Comparison of ENCODE assay signal across 9 cellular contexts in the genomic region with DNA sequence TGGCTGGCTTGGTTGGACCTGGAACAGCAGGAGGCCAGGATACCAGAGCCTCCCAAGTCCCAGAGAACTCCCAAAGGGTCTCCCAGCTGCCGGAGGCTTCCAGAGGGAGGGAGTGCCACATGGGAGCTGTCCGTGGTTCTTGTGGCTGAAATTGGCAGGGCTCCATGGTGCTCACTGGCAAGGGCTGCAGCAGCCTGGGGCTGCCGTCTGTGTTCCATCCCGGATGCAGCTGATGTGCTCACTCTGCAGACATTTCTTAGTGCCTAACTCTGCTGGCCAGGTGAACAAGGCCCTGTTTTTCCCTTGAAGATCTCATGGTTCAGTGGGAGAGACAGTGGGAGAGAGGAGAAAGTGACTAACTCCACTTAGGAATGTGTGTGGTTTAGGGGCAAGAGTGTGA.
DNase-seq lines count a peak whose midpoint lies in the region; TF ChIP-seq lines count a peak whose summit lies in the region.
"Had no signal": no experiment of that assay in that cellular context is flagged by ENCODE, and none has a peak within 500 bp of the region (broad histone marks: within the 10 kb centered on the region; RNA-seq: fewer than 3 reads in every experiment).

No MANE protein-coding gene starts in this region.

- CTCF ChIA-PET in HEK293 (lab: Yijun Ruan, JAX), result interaction anchor here (0.8 to 1.0 kb wide), 2 partner anchors 23 to 162 kb away, joined by 3 read pairs; no protein-coding TSS in a partner anchor
- CTCF ChIA-PET in activated naive CD4-positive, alpha-beta T cell treated with anti-CD3 and anti-CD28 coated beads, Interleukin-2, amount 10 ng/mL, durations not matched to agents 7 days and 5 days (lab: Charles Lee), result no interaction called here

- DNase-seq in ACHN, result peak; percentile 58
- DNase-seq in adipocyte (ENCODE audit: low read depth), result peak; percentile 61
- DNase-seq in islet precursor cell, result peak; percentile 86
- no peak for DNase-seq in NCI-H345 (lab: John Stamatoyannopoulos, UW)
- DNase-seq in stimulated activated naive CD4-positive, alpha-beta T cell treated with Interleukin-2 at 50 U/mL for 16 hours (lab: John Stamatoyannopoulos, UW), result no peak
- no peak for DNase-seq in NCI-H526 (lab: John Stamatoyannopoulos, UW)
- DNase-seq in activated naive CD4-positive, alpha-beta T cell treated with anti-CD3 and anti-CD28 coated beads, Interleukin-2, amount 10 ng/mL, durations not matched to agents 7 days and 5 days, result no peak
- DNase-seq: NCI-H446 treated with DMSO at 0.1 percent for 48 hours had no signal

- no peaks in the 10 kb centered on the region for H3K36me3 Mint-ChIP-seq in activated naive CD4-positive, alpha-beta T cell treated with anti-CD3 and anti-CD28 coated beads, Interleukin-2, amount 10 ng/mL, durations not matched to agents 7 days and 5 days

- no peaks in the 10 kb centered on the region for H3K9me3 Mint-ChIP-seq in activated naive CD4-positive, alpha-beta T cell treated with anti-CD3 and anti-CD28 coated beads, Interleukin-2, amount 10 ng/mL, durations not matched to agents 7 days and 5 days

- H3K4me1 Mint-ChIP-seq in activated naive CD4-positive, alpha-beta T cell treated with anti-CD3 and anti-CD28 coated beads, Interleukin-2, amount 10 ng/mL, durations not matched to agents 7 days and 5 days, result no peaks in the 10 kb centered on the region

- H3K4me1 ChIP-seq in HEK293 (ENCODE audit: control insufficient read depth, insufficient read depth, low read length) (no peaks in the 10 kb centered on the region), adipocyte (ENCODE audit: control insufficient read depth, insufficient read depth, low read length) (no peaks in the 10 kb centered on the region)

- no peak overlapping the region for H3K27ac Mint-ChIP-seq in activated naive CD4-positive, alpha-beta T cell treated with anti-CD3 and anti-CD28 coated beads, Interleukin-2, amount 10 ng/mL, durations not matched to agents 7 days and 5 days

- H3K27me3 Mint-ChIP-seq in activated naive CD4-positive, alpha-beta T cell treated with anti-CD3 and anti-CD28 coated beads, Interleukin-2, amount 10 ng/mL, durations not matched to agents 7 days and 5 days, result peaks cover 3% of the 10 kb centered on the region

- no peak for TF ChIP-seq CTCF in HEK293 (tag by site-specific recombination; IDR thresholded peaks at IDR 0.05)

- H3K4me3 ChIP-seq in HEK293 (ENCODE audit: low read depth, low read length) (no peak overlapping the region), adipocyte (ENCODE audit: low read length) (no peak overlapping the region)

- POLR2A ChIA-PET in HEK293 (lab: Yijun Ruan, JAX), result no interaction called here

- peaks cover 39% of the 10 kb centered on the region for H3K27me3 ChIP-seq in adipocyte (replicated peaks; ENCODE audit: control insufficient read depth, insufficient read depth, low read length)

- in situ Hi-C loops in ACHN (cut with HindIII; ENCODE audit: low pct_ligation_motif_present, low pct_unique_long_range_greater_than_20kb, low sequenced_read_pairs), result no loop called here

- no peak overlapping the region for H3K9ac ChIP-seq in adipocyte (ENCODE audit: low read length)

- no peak overlapping the region for H3K4me3 Mint-ChIP-seq in activated naive CD4-positive, alpha-beta T cell treated with anti-CD3 and anti-CD28 coated beads, Interleukin-2, amount 10 ng/mL, durations not matched to agents 7 days and 5 days

- no peaks in the 10 kb centered on the region for H3K36me3 ChIP-seq in HEK293 (ENCODE audit: control insufficient read depth in 2 of 2, insufficient read depth in 1 of 2, low read length in 2 of 2)
- no peaks in the 10 kb centered on the region for H3K36me3 ChIP-seq in adipocyte (ENCODE audit: control insufficient read depth, insufficient read depth, low read length, severe bottlenecking)

- H3K27ac ChIP-seq in HEK293 (ENCODE audit: extremely low read depth, low read depth, low read length), result no peak overlapping the region

- H3K9me3 ChIP-seq in HEK293 (ENCODE audit: control insufficient read depth, insufficient read depth, low read depth, low read length), result no peaks in the 10 kb centered on the region
- no peaks in the 10 kb centered on the region for H3K9me3 ChIP-seq in adipocyte (ENCODE audit: control insufficient read depth, low read length)

TF ChIP-seq in HEK293, 187 proteins besides CTCF, POLR2A, EP300 and RAD21:
- peak; percentile 86 for TF ChIP-seq GLIS1 (tag by site-specific recombination; IDR thresholded peaks at IDR 0.05)
- 0 out of 2 replicates have a peak, but pooled peaks have one; percentile 17 for TF ChIP-seq WT1 (tag by site-specific recombination; IDR thresholded peaks at IDR 0.05)
- TF ChIP-seq, protein P1, sequence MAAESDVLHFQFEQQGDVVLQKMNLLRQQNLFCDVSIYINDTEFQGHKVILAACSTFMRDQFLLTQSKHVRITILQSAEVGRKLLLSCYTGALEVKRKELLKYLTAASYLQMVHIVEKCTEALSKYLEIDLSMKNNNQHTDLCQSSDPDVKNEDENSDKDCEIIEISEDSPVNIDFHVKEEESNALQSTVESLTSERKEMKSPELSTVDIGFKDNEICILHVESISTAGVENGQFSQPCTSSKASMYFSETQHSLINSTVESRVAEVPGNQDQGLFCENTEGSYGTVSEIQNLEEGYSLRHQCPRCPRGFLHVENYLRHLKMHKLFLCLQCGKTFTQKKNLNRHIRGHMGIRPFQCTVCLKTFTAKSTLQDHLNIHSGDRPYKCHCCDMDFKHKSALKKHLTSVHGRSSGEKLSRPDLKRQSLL (tag by site-specific recombination; IDR thresholded peaks at IDR 0.05), result no peak
- TF ChIP-seq SP7 (tag by site-specific recombination; IDR thresholded peaks at IDR 0.05), result no peak
- TF ChIP-seq ZNF423 (tag by site-specific recombination; IDR thresholded peaks at IDR 0.05), result 0 out of 2 replicates have a peak, but pooled peaks have one; percentile 23
- TF ChIP-seq, protein P2, sequence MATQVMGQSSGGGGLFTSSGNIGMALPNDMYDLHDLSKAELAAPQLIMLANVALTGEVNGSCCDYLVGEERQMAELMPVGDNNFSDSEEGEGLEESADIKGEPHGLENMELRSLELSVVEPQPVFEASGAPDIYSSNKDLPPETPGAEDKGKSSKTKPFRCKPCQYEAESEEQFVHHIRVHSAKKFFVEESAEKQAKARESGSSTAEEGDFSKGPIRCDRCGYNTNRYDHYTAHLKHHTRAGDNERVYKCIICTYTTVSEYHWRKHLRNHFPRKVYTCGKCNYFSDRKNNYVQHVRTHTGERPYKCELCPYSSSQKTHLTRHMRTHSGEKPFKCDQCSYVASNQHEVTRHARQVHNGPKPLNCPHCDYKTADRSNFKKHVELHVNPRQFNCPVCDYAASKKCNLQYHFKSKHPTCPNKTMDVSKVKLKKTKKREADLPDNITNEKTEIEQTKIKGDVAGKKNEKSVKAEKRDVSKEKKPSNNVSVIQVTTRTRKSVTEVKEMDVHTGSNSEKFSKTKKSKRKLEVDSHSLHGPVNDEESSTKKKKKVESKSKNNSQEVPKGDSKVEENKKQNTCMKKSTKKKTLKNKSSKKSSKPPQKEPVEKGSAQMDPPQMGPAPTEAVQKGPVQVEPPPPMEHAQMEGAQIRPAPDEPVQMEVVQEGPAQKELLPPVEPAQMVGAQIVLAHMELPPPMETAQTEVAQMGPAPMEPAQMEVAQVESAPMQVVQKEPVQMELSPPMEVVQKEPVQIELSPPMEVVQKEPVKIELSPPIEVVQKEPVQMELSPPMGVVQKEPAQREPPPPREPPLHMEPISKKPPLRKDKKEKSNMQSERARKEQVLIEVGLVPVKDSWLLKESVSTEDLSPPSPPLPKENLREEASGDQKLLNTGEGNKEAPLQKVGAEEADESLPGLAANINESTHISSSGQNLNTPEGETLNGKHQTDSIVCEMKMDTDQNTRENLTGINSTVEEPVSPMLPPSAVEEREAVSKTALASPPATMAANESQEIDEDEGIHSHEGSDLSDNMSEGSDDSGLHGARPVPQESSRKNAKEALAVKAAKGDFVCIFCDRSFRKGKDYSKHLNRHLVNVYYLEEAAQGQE (tag by site-specific recombination; IDR thresholded peaks at IDR 0.05), result peak; percentile 95
- TF ChIP-seq, protein P3, sequence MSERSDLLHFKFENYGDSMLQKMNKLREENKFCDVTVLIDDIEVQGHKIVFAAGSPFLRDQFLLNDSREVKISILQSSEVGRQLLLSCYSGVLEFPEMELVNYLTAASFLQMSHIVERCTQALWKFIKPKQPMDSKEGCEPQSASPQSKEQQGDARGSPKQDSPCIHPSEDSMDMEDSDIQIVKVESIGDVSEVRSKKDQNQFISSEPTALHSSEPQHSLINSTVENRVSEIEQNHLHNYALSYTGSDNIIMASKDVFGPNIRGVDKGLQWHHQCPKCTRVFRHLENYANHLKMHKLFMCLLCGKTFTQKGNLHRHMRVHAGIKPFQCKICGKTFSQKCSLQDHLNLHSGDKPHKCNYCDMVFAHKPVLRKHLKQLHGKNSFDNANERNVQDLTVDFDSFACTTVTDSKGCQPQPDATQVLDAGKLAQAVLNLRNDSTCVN (tag by site-specific recombination; optimal IDR thresholded peaks at IDR 0.05), result no peak

Comparison
In these comparisons a context has a peak if more than half of its experiments do, and no peak if none do; other contexts are left out.
1. DNase-seq: peak in ACHN (single experiment), adipocyte (single experiment) and islet precursor cell (single experiment); none in NCI-H345 (single experiment), stimulated activated naive CD4-positive, alpha-beta T cell treated with Interleukin-2 at 50 U/mL for 16 hours (single experiment), NCI-H526 (0 of 2) and activated naive CD4-positive, alpha-beta T cell treated with anti-CD3 and anti-CD28 coated beads, Interleukin-2, amount 10 ng/mL, durations not matched to agents 7 days and 5 days (single experiment).